21 cellular contexts compared by ENCODE assay signal in genomic region chr18:33421225-33421624, GRCh38. TPM values are rescaled to one million over a fixed set of nuclear protein-coding genes. Genes with fewer than 3 reads are reported as not detected.
A peak's percentile ranks its signal among the peaks of the same experiment; 100 is the strongest.
DNase-seq lines count a peak whose midpoint lies in the region; TF ChIP-seq lines count a peak whose summit lies in the region.
"Had no signal": no experiment of that assay in that cellular context is flagged by ENCODE, and none has a peak within 500 bp of the region (broad histone marks: within the 10 kb centered on the region; RNA-seq: fewer than 3 reads in every experiment).

No MANE protein-coding gene starts in this region.

- H3K36me3 ChIP-seq in SK-N-MC (ENCODE audit: insufficient read depth, low read length) (no peaks in the 10 kb centered on the region), prostate gland (no peaks in the 10 kb centered on the region)
- H3K36me3 ChIP-seq: BE2C; BLaER1 treated with 17β-estradiol and CSF1 and Interleukin-3, amounts not matched to agents 10 nM and 100 nM had no signal

- TF ChIP-seq POLR2A in prostate gland (IDR thresholded peaks at IDR 0.05), result no peak

- no peaks in the 10 kb centered on the region for H3K27me3 ChIP-seq in prostate gland (replicated peaks; ENCODE audit: insufficient read depth)
- H3K27me3 ChIP-seq: BE2C; BLaER1 treated with 17β-estradiol and CSF1 and Interleukin-3, amounts not matched to agents 10 nM and 100 nM had no signal

- peaks cover 3% of the 10 kb centered on the region; the same call in 1 of the 2 replicates for H3K9me3 ChIP-seq in SK-N-MC (ENCODE audit: low read depth, low read length)
- no peaks in the 10 kb centered on the region for H3K9me3 ChIP-seq in prostate gland
- H3K9me3 ChIP-seq: A549; BE2C; BLaER1 treated with 17β-estradiol and CSF1 and Interleukin-3, amounts not matched to agents 10 nM and 100 nM had no signal

- no peak overlapping the region for H3K9ac ChIP-seq in SK-N-MC (ENCODE audit: insufficient read length)
- H3K9ac ChIP-seq: BLaER1 treated with 17β-estradiol and CSF1 and Interleukin-3, amounts not matched to agents 10 nM and 100 nM had no signal

- peak; percentile 3 for DNase-seq in LNCaP clone FGC (ENCODE audit: low read depth)
- peak; percentile 77 for DNase-seq in SK-N-MC (ENCODE audit: low read depth, low spot score)
- peak; percentile 48 for DNase-seq in prostate gland (ENCODE audit: low spot score)
- DNase-seq in NCI-H748 treated with DMSO at 0.1 percent for 48 hours (lab: John Stamatoyannopoulos, UW), result no peak
- no peak for DNase-seq in HCEC 1CT
- DNase-seq in kidney glomerular epithelial cell (lab: John Stamatoyannopoulos, UW), result no peak
- DNase-seq: 8988T; ACHN; AML-193; BE2C; CD4-positive, alpha-beta T cell; CD8-positive, alpha-beta memory T cell; DMS53; DMS79 treated with DMSO at 0.1 percent for 48 hours; GF-D8; H7 had no signal

- H3K27ac ChIP-seq in SK-N-MC (peak overlapping the region; percentile 68), prostate gland (no peak overlapping the region)
- H3K27ac ChIP-seq: A549; BLaER1 treated with 17β-estradiol and CSF1 and Interleukin-3, amounts not matched to agents 10 nM and 100 nM had no signal

- intact Hi-C loops in prostate gland (cut with DNase I), result loop anchor here (10.0 kb wide), 1 partner anchor 154 kb away; the partner anchor contains the start of gene ASXL3

- TF ChIP-seq CTCF in LNCaP clone FGC (IDR thresholded peaks at IDR 0.05; ENCODE audit: control insufficient read depth, extremely low read depth, insufficient read depth) (no peak), prostate gland (IDR thresholded peaks at IDR 0.05) (no peak)

- no peak overlapping the region for H3K4me3 ChIP-seq in LNCaP clone FGC (ENCODE audit: low read depth, low read length)
- peak overlapping the region; percentile 66 for H3K4me3 ChIP-seq in SK-N-MC
- H3K4me3 ChIP-seq in prostate gland, result no peak overlapping the region
- H3K4me3 ChIP-seq: A549; BLaER1 treated with 17β-estradiol and CSF1 and Interleukin-3, amounts not matched to agents 10 nM and 100 nM had no signal

- WGBS in prostate gland, result 13% methylated on average over 1 of the region's 1 CpG

- H3K4me1 ChIP-seq in prostate gland (replicated peaks), result no peaks in the 10 kb centered on the region
- H3K4me1 ChIP-seq: A549; BE2C; BLaER1 treated with 17β-estradiol and CSF1 and Interleukin-3, amounts not matched to agents 10 nM and 100 nM had no signal

RNA-seq across cellular contexts. Expression of gene CCDC178, which starts 19.3 kb away (rescaled TPM):
- total RNA-seq in prostate gland, result 1 to 10 TPM; 3.2 to 5.9 TPM
- total RNA-seq: CD4-positive, alpha-beta T cell; CD8-positive, alpha-beta memory T cell; Daoy; G401; H1; H7 had no signal

Comparison
In these comparisons a context has a peak if more than half of its experiments do, and no peak if none do; other contexts are left out.
1. DNase-seq: peak in LNCaP clone FGC (single experiment), SK-N-MC (single experiment) and prostate gland (single experiment); none in NCI-H748 treated with DMSO at 0.1 percent for 48 hours (single experiment), HCEC 1CT (single experiment) and kidney glomerular epithelial cell (single experiment).